8 cellular contexts compared by ENCODE assay signal in the genomic region with DNA sequence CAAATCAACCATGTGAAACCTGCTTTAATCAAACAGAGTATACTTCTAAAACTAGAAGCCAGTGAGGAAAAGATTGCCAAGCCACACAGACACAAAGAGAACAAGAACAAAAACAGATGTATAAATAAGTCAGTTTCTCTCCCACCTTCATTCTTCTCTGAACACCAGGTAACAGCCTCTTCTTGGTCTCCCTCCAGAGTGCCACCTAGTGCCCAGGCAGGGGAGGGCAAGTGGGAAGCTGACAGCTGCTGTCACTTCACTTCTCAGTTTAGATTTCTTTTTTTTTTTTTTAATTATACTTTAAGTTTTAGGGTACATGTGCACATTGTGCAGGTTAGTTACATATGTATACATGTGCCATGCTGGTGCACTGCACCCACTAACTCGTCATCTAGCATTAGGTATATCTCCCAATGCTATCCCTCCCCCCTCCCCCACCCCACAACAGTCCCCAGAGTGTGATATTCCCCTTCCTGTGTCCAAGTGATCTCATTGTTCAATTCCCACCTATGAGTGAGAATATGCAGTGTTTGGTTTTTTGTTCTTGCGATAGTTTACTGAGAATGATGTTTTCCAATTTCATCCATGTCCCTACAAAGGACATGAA.
A peak's percentile ranks its signal among the peaks of the same experiment; 100 is the strongest.
DNase-seq lines count a peak whose midpoint lies in the region; ATAC-seq and TF ChIP-seq lines count a peak whose summit lies in the region.
"Not testable (repeated sequence)": the region's sequence is repeated elsewhere in the genome, so short reads cannot be mapped to it uniquely, and the experiment has no call there.

No MANE protein-coding gene starts in this region.

- H3K27ac Mint-ChIP-seq in nephron progenitor cell, result not testable (repeated sequence)

- not testable (repeated sequence) for H3K9me3 ChIP-seq in HCT116 (ENCODE audit: control insufficient read depth in 1 of 2, insufficient read depth in 1 of 2, low read depth in 1 of 2, low read length in 2 of 2); MM.1S (replicated peaks; ENCODE audit: insufficient read depth, low read length); RWPE2 (ENCODE audit: severe bottlenecking); testis

- not testable (repeated sequence) for H3K27ac ChIP-seq in HCT116 (ENCODE audit: low read depth, low read length); MM.1S (ENCODE audit: low read length); RWPE2 (ENCODE audit: poor library complexity, severe bottlenecking); epithelial cell of prostate; testis

- POLR2A ChIA-PET in HCT116 (lab: Charles Lee), result not testable (repeated sequence)

- not testable (repeated sequence) for H3F3A ChIP-seq in MM.1S (ENCODE audit: insufficient read depth, low read length)

- RAD21 ChIA-PET in HCT116 (lab: Charles Lee; ENCODE audit: low non-redundant PET in 1 of 2, low total read pairs in 2 of 2, uncharacterized antibody in 2 of 2, unreplicated experiment in 2 of 2), result not testable (repeated sequence)

- H3K79me2 ChIP-seq in HCT116 (ENCODE audit: insufficient read depth, low read length); MM.1S (ENCODE audit: low read length): not testable (repeated sequence)

- not testable (repeated sequence) for H3K36me3 ChIP-seq in HCT116 (ENCODE audit: control insufficient read depth in 1 of 2, insufficient read depth in 2 of 2, low read length in 2 of 2); MM.1S (replicated peaks; ENCODE audit: insufficient read depth, low read length); RWPE2 (ENCODE audit: low read depth); testis (ENCODE audit: low read depth, missing control alignments)

- not testable (repeated sequence) for TF ChIP-seq POLR2A in HCT116 (IDR thresholded peaks at IDR 0.05; ENCODE audit: borderline replicate concordance, extremely low read depth, insufficient read depth, insufficient read length); testis (IDR thresholded peaks at IDR 0.05)

- peaks cover 19% of the 10 kb centered on the region; the same call in 1 of the 2 replicates for H3K27me3 ChIP-seq in HCT116 (ENCODE audit: insufficient read depth, low read length)
- not testable (repeated sequence) for H3K27me3 ChIP-seq in MM.1S (replicated peaks; ENCODE audit: insufficient read depth, low read length); RWPE2 (ENCODE audit: insufficient read depth, poor library complexity, severe bottlenecking); testis

- TF ChIP-seq RAD21 in HCT116 (IDR thresholded peaks at IDR 0.05; ENCODE audit: low read depth), result peak; percentile 59

- H4K20me1 ChIP-seq in HCT116 (ENCODE audit: insufficient read depth); MM.1S (ENCODE audit: insufficient read depth, low read length): not testable (repeated sequence)

- BruUV-seq in HCT116 (replicated peaks; lab: Mats Ljungman, UMichigan), result not testable (repeated sequence)

- peak; percentile 40 for DNase-seq in GM10266 (ENCODE audit: extremely low spot score)
- DNase-seq in HCT116 (ENCODE audit: low read depth, low spot score), result peak; percentile 36
- peak; percentile 66 for DNase-seq in MM.1S
- DNase-seq in RWPE2 (ENCODE audit: low spot score), result not testable (repeated sequence)
- peak; percentile 44 for DNase-seq in activated T-cell treated with anti-CD3 and anti-CD28 coated beads for 48 hours (ENCODE audit: low read depth)
- peak; percentile 10 for DNase-seq in epithelial cell of prostate (ENCODE audit: low read depth, low spot score)
- peak; percentile 66 for DNase-seq in nephron progenitor cell
- DNase-seq in testis, result peak; percentile 72

- H3K9me2 ChIP-seq in HCT116 (ENCODE audit: insufficient read depth); MM.1S (replicated peaks; ENCODE audit: insufficient read depth, low read length): not testable (repeated sequence)

- not testable (repeated sequence) for H3K4me2 ChIP-seq in HCT116 (ENCODE audit: low read length); MM.1S (ENCODE audit: low read depth, low read length)

- intact Hi-C loops in HCT116 (cut with micrococcal nuclease), result loop anchor here (1.0 to 5.0 kb wide), 2 partner anchors 366 to 503 kb away; no protein-coding TSS in a partner anchor
- intact Hi-C loops in testis (cut with DNase I; ENCODE audit: low total_unique reads), result not testable (repeated sequence)

- not testable (repeated sequence) for H3K4me3 ChIP-seq in HCT116 (replicated peaks in 1 of 2; ENCODE audit: low read depth in 1 of 2, low read length in 2 of 2); MM.1S (ENCODE audit: low read length); RWPE2 (ENCODE audit: severe bottlenecking); testis

- not testable (repeated sequence) for H3K9me3 Mint-ChIP-seq in nephron progenitor cell

- H3K36me3 Mint-ChIP-seq in nephron progenitor cell (ENCODE audit: low read depth), result not testable (repeated sequence)

- TF ChIP-seq CTCF in GM10266 (IDR thresholded peaks at IDR 0.05; ENCODE audit: control insufficient read depth, insufficient read depth, low read depth, missing control alignments), result peak; percentile 73
- TF ChIP-seq CTCF in HCT116 (IDR thresholded peaks at IDR 0.05 in 2 of 3, conservative IDR thresholded peaks at IDR 0.05 in 1 of 3; ENCODE audit: borderline replicate concordance in 1 of 3, insufficient read depth in 1 of 3, low read depth in 2 of 3, low read length in 2 of 3), result peak; percentile 50 to 81 (median 61); a peak in 5 of 6 replicates
- TF ChIP-seq CTCF in MM.1S (IDR thresholded peaks at IDR 0.05; ENCODE audit: low read length), result peak; percentile 77
- TF ChIP-seq CTCF in RWPE2 (IDR thresholded peaks at IDR 0.05; ENCODE audit: poor library complexity, severe bottlenecking), result peak; percentile 41
- peak; percentile 55 for TF ChIP-seq CTCF in nephron progenitor cell (IDR thresholded peaks at IDR 0.05)
- peak; percentile 29 to 41 (median 34) for TF ChIP-seq CTCF in testis (IDR thresholded peaks at IDR 0.05)

- WGBS in testis, 2 donors, result 67 to 100% methylated on average over 1 of the region's 2 CpGs

- not testable (repeated sequence) for H3K9ac ChIP-seq in HCT116 (ENCODE audit: low read length); MM.1S (ENCODE audit: low read length)

- not testable (repeated sequence) for H3K4me3 Mint-ChIP-seq in nephron progenitor cell

- peaks cover 12% of the 10 kb centered on the region for H3K27me3 Mint-ChIP-seq in nephron progenitor cell (ENCODE audit: low read depth, poor library complexity)

- not testable (repeated sequence) for H3K4me1 ChIP-seq in HCT116 (ENCODE audit: control insufficient read depth in 1 of 2, insufficient read depth in 2 of 2, low read length in 2 of 2); MM.1S (ENCODE audit: low read length); RWPE2 (ENCODE audit: insufficient read depth, poor library complexity, severe bottlenecking); testis

- peak; percentile 87 for ATAC-seq in HCT116
- not testable (repeated sequence) for ATAC-seq in RWPE2 (ENCODE audit: low read depth)

- not testable (repeated sequence) for H3K4me1 Mint-ChIP-seq in nephron progenitor cell

- CTCF ChIA-PET in HCT116 (lab: Charles Lee), result interaction anchor here (1.1 to 2.0 kb wide), 3 partner anchors 21 to 502 kb away, joined by 3 to 4 read pairs (median 3); no protein-coding TSS in a partner anchor

- not testable (repeated sequence) for H2AFZ ChIP-seq in HCT116 (ENCODE audit: low read depth, low read length, poor library complexity, severe bottlenecking); MM.1S (ENCODE audit: low read length)
